Comparison of ENCODE assay signal across 1 cellular context in the genomic region with DNA sequence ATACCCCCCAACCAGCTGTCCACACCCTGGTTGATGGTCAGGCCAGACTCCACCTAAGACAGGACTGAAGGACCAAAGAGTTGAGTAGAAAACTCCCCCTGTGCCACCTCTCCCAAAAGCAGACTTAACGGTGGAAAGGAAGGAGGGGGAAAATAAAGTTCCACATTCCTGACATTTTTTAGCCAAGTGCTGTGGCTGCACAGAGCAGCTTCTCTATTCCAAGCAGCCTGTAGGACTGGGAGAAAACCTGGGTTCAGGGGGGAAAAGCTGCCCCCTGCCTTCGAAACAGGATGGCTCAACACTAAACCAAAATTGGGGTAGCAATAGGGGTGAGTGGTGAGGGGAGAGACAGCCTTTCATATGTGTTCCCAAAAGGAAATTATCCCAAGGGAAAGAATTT.
TF ChIP-seq lines count a peak whose summit lies in the region.

No MANE protein-coding gene starts in this region.

TF ChIP-seq in HepG2, 621 proteins besides CTCF, POLR2A, EP300 and RAD21:
- TF ChIP-seq, protein P1, sequence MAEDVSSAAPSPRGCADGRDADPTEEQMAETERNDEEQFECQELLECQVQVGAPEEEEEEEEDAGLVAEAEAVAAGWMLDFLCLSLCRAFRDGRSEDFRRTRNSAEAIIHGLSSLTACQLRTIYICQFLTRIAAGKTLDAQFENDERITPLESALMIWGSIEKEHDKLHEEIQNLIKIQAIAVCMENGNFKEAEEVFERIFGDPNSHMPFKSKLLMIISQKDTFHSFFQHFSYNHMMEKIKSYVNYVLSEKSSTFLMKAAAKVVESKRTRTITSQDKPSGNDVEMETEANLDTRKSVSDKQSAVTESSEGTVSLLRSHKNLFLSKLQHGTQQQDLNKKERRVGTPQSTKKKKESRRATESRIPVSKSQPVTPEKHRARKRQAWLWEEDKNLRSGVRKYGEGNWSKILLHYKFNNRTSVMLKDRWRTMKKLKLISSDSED (CRISPR knock-in tag; IDR thresholded peaks at IDR 0.05), result no peak
- no peak; the same call in none of the 2 replicates for TF ChIP-seq STAG1 (CRISPR knock-in tag; IDR thresholded peaks at IDR 0.05)
- no peak for TF ChIP-seq FOXA3 (CRISPR knock-in tag; IDR thresholded peaks at IDR 0.05)
- TF ChIP-seq, protein P2, sequence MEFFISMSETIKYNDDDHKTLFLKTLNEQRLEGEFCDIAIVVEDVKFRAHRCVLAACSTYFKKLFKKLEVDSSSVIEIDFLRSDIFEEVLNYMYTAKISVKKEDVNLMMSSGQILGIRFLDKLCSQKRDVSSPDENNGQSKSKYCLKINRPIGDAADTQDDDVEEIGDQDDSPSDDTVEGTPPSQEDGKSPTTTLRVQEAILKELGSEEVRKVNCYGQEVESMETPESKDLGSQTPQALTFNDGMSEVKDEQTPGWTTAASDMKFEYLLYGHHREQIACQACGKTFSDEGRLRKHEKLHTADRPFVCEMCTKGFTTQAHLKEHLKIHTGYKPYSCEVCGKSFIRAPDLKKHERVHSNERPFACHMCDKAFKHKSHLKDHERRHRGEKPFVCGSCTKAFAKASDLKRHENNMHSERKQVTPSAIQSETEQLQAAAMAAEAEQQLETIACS (CRISPR knock-in tag; IDR thresholded peaks at IDR 0.05), result no peak
- no peak for TF ChIP-seq YEATS4 (CRISPR knock-in tag; IDR thresholded peaks at IDR 0.05; ENCODE audit: borderline replicate concordance)
- TF ChIP-seq ZBTB38 (CRISPR knock-in tag; IDR thresholded peaks at IDR 0.05), result no peak
- TF ChIP-seq JUN (CRISPR knock-in tag; IDR thresholded peaks at IDR 0.05), result no peak
- TF ChIP-seq ZNF850 (CRISPR knock-in tag; conservative IDR thresholded peaks at IDR 0.05), result no peak
- no peak for TF ChIP-seq REL (CRISPR knock-in tag; conservative IDR thresholded peaks at IDR 0.05)
- no peak for TF ChIP-seq WIZ (CRISPR knock-in tag; IDR thresholded peaks at IDR 0.05)
- TF ChIP-seq ZSCAN31 (CRISPR knock-in tag; IDR thresholded peaks at IDR 0.05; ENCODE audit: low read depth), result 0 out of 2 replicates have a peak, but pooled peaks have one; percentile 26
- peak; percentile 95 for TF ChIP-seq TEAD3 (CRISPR knock-in tag; optimal IDR thresholded peaks at IDR 0.05; ENCODE audit: borderline replicate concordance)
- TF ChIP-seq ARHGAP35 (CRISPR knock-in tag; IDR thresholded peaks at IDR 0.05; ENCODE audit: borderline replicate concordance), result no peak
- TF ChIP-seq MTA1 (CRISPR knock-in tag; IDR thresholded peaks at IDR 0.05; ENCODE audit: borderline replicate concordance), result no peak
- TF ChIP-seq ZNF614 (CRISPR knock-in tag; IDR thresholded peaks at IDR 0.05; ENCODE audit: borderline replicate concordance), result peak; percentile 27; the same call in 1 of the 2 replicates
- TF ChIP-seq MAZ (IDR thresholded peaks at IDR 0.05; ENCODE audit: borderline replicate concordance, low read depth, low read length), result no peak
- TF ChIP-seq MAZ (CRISPR knock-in tag; IDR thresholded peaks at IDR 0.05; ENCODE audit: low read depth), result 0 out of 2 replicates have a peak, but pooled peaks have one; percentile 14
- TF ChIP-seq HDAC2 (CRISPR knock-in tag; IDR thresholded peaks at IDR 0.05), result no peak
- peak; percentile 50; the same call in 1 of the 2 replicates for TF ChIP-seq ZNF891 (CRISPR knock-in tag; IDR thresholded peaks at IDR 0.05)
- TF ChIP-seq HOXA3 (CRISPR knock-in tag; IDR thresholded peaks at IDR 0.05), result no peak
- no peak for TF ChIP-seq SP5 (CRISPR knock-in tag; IDR thresholded peaks at IDR 0.05; ENCODE audit: borderline replicate concordance, low read depth)
- TF ChIP-seq ZNF607 (CRISPR knock-in tag; IDR thresholded peaks at IDR 0.05; ENCODE audit: borderline replicate concordance), result no peak
- no peak for TF ChIP-seq TEAD2 (CRISPR knock-in tag; IDR thresholded peaks at IDR 0.05)
- TF ChIP-seq ZBTB7B (CRISPR knock-in tag; IDR thresholded peaks at IDR 0.05), result 0 out of 2 replicates have a peak, but pooled peaks have one; percentile 16
- no peak for TF ChIP-seq RBM39 (IDR thresholded peaks at IDR 0.05; ENCODE audit: low read depth, low read length, poor library complexity, severe bottlenecking)
- no peak for TF ChIP-seq LCORL (IDR thresholded peaks at IDR 0.05)
- 0 out of 2 replicates have a peak, but pooled peaks have one; percentile 11 for TF ChIP-seq LCORL (CRISPR knock-in tag; IDR thresholded peaks at IDR 0.05)
- TF ChIP-seq TRIM24 (CRISPR knock-in tag; IDR thresholded peaks at IDR 0.05), result no peak
- TF ChIP-seq, protein P3, sequence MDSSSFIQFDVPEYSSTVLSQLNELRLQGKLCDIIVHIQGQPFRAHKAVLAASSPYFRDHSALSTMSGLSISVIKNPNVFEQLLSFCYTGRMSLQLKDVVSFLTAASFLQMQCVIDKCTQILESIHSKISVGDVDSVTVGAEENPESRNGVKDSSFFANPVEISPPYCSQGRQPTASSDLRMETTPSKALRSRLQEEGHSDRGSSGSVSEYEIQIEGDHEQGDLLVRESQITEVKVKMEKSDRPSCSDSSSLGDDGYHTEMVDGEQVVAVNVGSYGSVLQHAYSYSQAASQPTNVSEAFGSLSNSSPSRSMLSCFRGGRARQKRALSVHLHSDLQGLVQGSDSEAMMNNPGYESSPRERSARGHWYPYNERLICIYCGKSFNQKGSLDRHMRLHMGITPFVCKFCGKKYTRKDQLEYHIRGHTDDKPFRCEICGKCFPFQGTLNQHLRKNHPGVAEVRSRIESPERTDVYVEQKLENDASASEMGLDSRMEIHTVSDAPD (CRISPR knock-in tag; IDR thresholded peaks at IDR 0.05), result no peak
- 0 out of 2 replicates have a peak, but pooled peaks have one; percentile 4 for TF ChIP-seq TBX2 (CRISPR knock-in tag; IDR thresholded peaks at IDR 0.05; ENCODE audit: borderline replicate concordance)
- TF ChIP-seq SIN3A (IDR thresholded peaks at IDR 0.05; ENCODE audit: borderline replicate concordance, low read depth, low read length), result no peak
- no peak for TF ChIP-seq ZNF207 (IDR thresholded peaks at IDR 0.05; ENCODE audit: borderline replicate concordance)
- no peak for TF ChIP-seq FOXM1 (CRISPR knock-in tag; IDR thresholded peaks at IDR 0.05)
- TF ChIP-seq ZNF253 (CRISPR knock-in tag; IDR thresholded peaks at IDR 0.05; ENCODE audit: borderline replicate concordance), result no peak
